In the genomic region with DNA sequence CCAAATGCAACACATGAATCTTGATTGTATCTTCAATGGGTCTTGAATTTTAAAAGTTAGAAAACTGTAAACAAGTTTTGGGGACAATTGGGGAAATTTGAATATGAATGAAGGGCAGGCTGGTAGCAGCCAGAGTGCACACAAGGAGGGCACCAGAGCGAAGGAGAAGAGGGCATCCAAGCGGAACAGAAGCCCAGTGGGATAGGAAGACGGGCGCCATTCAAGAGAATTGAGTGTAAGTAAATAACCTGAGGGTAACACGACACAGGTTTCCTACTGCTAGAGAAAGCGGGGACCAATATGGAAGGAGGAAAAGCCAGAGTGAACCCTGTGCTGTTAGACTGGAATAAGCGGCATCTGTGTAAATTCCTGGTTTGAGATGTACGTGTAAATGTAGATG, we compare ENCODE assay signal across 15 cellular contexts.
"Had no signal": no experiment of that assay in that cellular context is flagged by ENCODE, and none has a peak within 500 bp of the region (broad histone marks: within the 10 kb centered on the region; RNA-seq: fewer than 3 reads in every experiment).

No MANE protein-coding gene starts in this region.

- H3K4me3 ChIP-seq: coronary artery, lung, thoracic aorta, upper lobe of right lung had no signal

- H3K36me3 ChIP-seq: thoracic aorta, upper lobe of right lung had no signal

- H3K27ac ChIP-seq: coronary artery, foreskin keratinocyte, thoracic aorta, upper lobe of right lung had no signal

- H3K9me3 ChIP-seq: thoracic aorta, upper lobe of right lung had no signal

- ATAC-seq: activated CD8-positive, alpha-beta T cell treated with anti-CD3 and anti-CD28 coated beads for 36 hours; activated T-cell treated with anti-CD3 and anti-CD28 coated beads, Interleukin-2, amount 50 U/mL, for 4 hours; foreskin keratinocyte; left lobe of liver; stimulated activated naive B cell treated with anti-CD40 and anti-IgM and Interleukin-4, amounts not matched to agents 10 μg/mL and 1 μg/mL and 100 μg/mL, for 72 hours; upper lobe of right lung had no signal

- H3K4me1 ChIP-seq: foreskin keratinocyte, upper lobe of right lung had no signal

- DNase-seq: activated CD4-positive, alpha-beta T cell treated with anti-CD3 and anti-CD28 coated beads for 48 hours; activated CD4-positive, CD25-positive, alpha-beta regulatory T cell; activated CD8-positive, alpha-beta T cell treated with anti-CD3 and anti-CD28 coated beads for 36 hours; activated naive CD4-positive, alpha-beta T cell treated with anti-CD3 and anti-CD28 coated beads for 36 hours; activated T-cell treated with anti-CD3 and anti-CD28 coated beads, Interleukin-2, amount 50 U/mL, for 4 hours; central memory CD4-positive, alpha-beta T cell; foreskin keratinocyte; glutamatergic neuron; midbrain; stimulated activated naive B cell treated with anti-CD40 and anti-IgM and Interleukin-4, amounts not matched to agents 10 μg/mL and 1 μg/mL and 100 μg/mL, for 72 hours; upper lobe of right lung had no signal
